In genomic region chr9:16726718-16727451, GRCh38 we compare ENCODE assay signal across 8 cellular contexts.
A peak's percentile ranks its signal among the peaks of the same experiment; 100 is the strongest.
DNase-seq lines count a peak whose midpoint lies in the region; ATAC-seq and TF ChIP-seq lines count a peak whose summit lies in the region.

No MANE protein-coding gene starts in this region.

- DNase-seq in AG10803 (ENCODE audit: low read depth) = peak; percentile 84
- DNase-seq in HK-2 (ENCODE audit: unreplicated experiment) = peak; percentile 73
- peak; percentile 6 for DNase-seq in SW480 (ENCODE audit: low spot score)
- peak; percentile 82 for DNase-seq in fibroblast of peridontal ligament (ENCODE audit: extremely low read depth)
- DNase-seq in aorta = peak; percentile 85 to 93
- DNase-seq in effector memory CD8-positive, alpha-beta T cell = no peak
- DNase-seq in NCI-H2029 treated with DMSO at 0.1 percent for 48 hours (lab: John Stamatoyannopoulos, UW) = no peak

- H3K9me3 ChIP-seq in muscle layer of colon (ENCODE audit: low read length) (no peaks in the 10 kb centered on the region), aorta (ENCODE audit: control insufficient read depth, low read length) (no peaks in the 10 kb centered on the region)

- no peaks in the 10 kb centered on the region for H3K27me3 ChIP-seq in muscle layer of colon (ENCODE audit: control insufficient read depth in 1 of 2, insufficient read depth in 2 of 2, low read length in 2 of 2)
- no peaks in the 10 kb centered on the region for H3K27me3 ChIP-seq in aorta (ENCODE audit: control insufficient read depth in 1 of 2, insufficient read depth in 2 of 2, low read length in 1 of 2)

- intact Hi-C loops in aorta (cut with DNase I) = loop anchor here (2.0 to 5.0 kb wide), 3 partner anchors 22 to 525 kb away; partner anchors contain the start of gene BNC2 (in 1 of the 2)

- H3K4me1 ChIP-seq in muscle layer of colon (ENCODE audit: insufficient read depth, low read length) = peaks cover 38% of the 10 kb centered on the region
- H3K4me1 ChIP-seq in aorta (ENCODE audit: control insufficient read depth in 1 of 2, insufficient read depth in 2 of 2, low read length in 2 of 2) = no peaks in the 10 kb centered on the region

- H3K9me3 Mint-ChIP-seq in effector memory CD8-positive, alpha-beta T cell = peaks cover 1 to 10% of the 10 kb centered on the region in 2 donors

- H3K27me3 Mint-ChIP-seq in effector memory CD8-positive, alpha-beta T cell = peaks cover 0 to 28% of the 10 kb centered on the region in 2 donors

- WGBS in aorta, 2 donors = 1% methylated on average over 59 to 60 of the region's 60 CpGs

- H3K9ac ChIP-seq in muscle layer of colon (ENCODE audit: low read length) = peak overlapping the region; percentile 77

- H3K36me3 Mint-ChIP-seq in effector memory CD8-positive, alpha-beta T cell (ENCODE audit: insufficient read depth) = no peaks in the 10 kb centered on the region

- H3K27ac ChIP-seq in muscle layer of colon (ENCODE audit: low read depth, low read length) = peak overlapping the region; percentile 81
- H3K27ac ChIP-seq in aorta (ENCODE audit: low read depth in 1 of 2, low read length in 2 of 2) = peak overlapping the region; percentile 4 to 73

- H3K36me3 ChIP-seq in muscle layer of colon (ENCODE audit: insufficient read depth, low read length) (no peaks in the 10 kb centered on the region), aorta (ENCODE audit: control insufficient read depth in 1 of 2, insufficient read depth in 2 of 2, low read length in 1 of 2) (no peaks in the 10 kb centered on the region)

- H3K27ac Mint-ChIP-seq in effector memory CD8-positive, alpha-beta T cell = no peak overlapping the region

- H3K4me3 Mint-ChIP-seq in effector memory CD8-positive, alpha-beta T cell = peak overlapping the region in 1 of 2 donors; percentile 42

- no peaks in the 10 kb centered on the region for H3K4me1 Mint-ChIP-seq in effector memory CD8-positive, alpha-beta T cell (ENCODE audit: low read depth in 2 of 2)

- H3K4me3 ChIP-seq in AG10803 (ENCODE audit: low read length) (peak overlapping the region; percentile 67), muscle layer of colon (ENCODE audit: low read depth in 1 of 2, low read length in 2 of 2) (peak overlapping the region; percentile 54 to 75), aorta (ENCODE audit: low read length in 2 of 2) (peak overlapping the region; percentile 29 to 62)

- TF ChIP-seq CTCF in AG10803 (conservative IDR thresholded peaks at IDR 0.05; ENCODE audit: low read length) = no peak

- peak; percentile 89 for ATAC-seq in aorta (ENCODE audit: low FRiP score)
- ATAC-seq in effector memory CD8-positive, alpha-beta T cell (replicated peaks) = no peak

Comparison
In these comparisons a context has a peak if more than half of its experiments do, and no peak if none do; other contexts are left out.
1. DNase-seq: peak in AG10803 (single experiment), HK-2 (single experiment), SW480 (single experiment), fibroblast of peridontal ligament (single experiment) and aorta (2 of 2); none in effector memory CD8-positive, alpha-beta T cell (0 of 3) and NCI-H2029 treated with DMSO at 0.1 percent for 48 hours (single experiment).
2. Peak in every context shown above with its lines, with median percentiles within 50 percentile points of each other: H3K4me3 ChIP-seq.